ENCODE assay signal across 21 cellular contexts in genomic region chr6:156485145-156485544, GRCh38.
"Had no signal": no experiment of that assay in that cellular context is flagged by ENCODE, and none has a peak within 500 bp of the region (broad histone marks: within the 10 kb centered on the region; RNA-seq: fewer than 3 reads in every experiment).

No MANE protein-coding gene starts in this region.

- H3K27ac Mint-ChIP-seq: naive thymus-derived CD8-positive, alpha-beta T cell had no signal

- H3K9me3 ChIP-seq: esophagus muscularis mucosa, gastrocnemius medialis, mucosa of descending colon, neutrophil, thoracic aorta, transverse colon had no signal

- H3K4me3 Mint-ChIP-seq: naive thymus-derived CD8-positive, alpha-beta T cell had no signal

- H3K27me3 ChIP-seq: dorsolateral prefrontal cortex, esophagus muscularis mucosa, gastrocnemius medialis, neutrophil, stomach, transverse colon had no signal

- H3K36me3 ChIP-seq: esophagus muscularis mucosa, gastrocnemius medialis, heart right ventricle, neutrophil, stomach, thoracic aorta, transverse colon had no signal

- ATAC-seq: gastrocnemius medialis; heart right ventricle; mucosa of descending colon; naive thymus-derived CD8-positive, alpha-beta T cell; psoas muscle had no signal

- H3K27ac ChIP-seq: dorsolateral prefrontal cortex, epithelial cell of prostate, esophagus muscularis mucosa, gastrocnemius medialis, heart right ventricle, neutrophil, psoas muscle, stomach, thoracic aorta, transverse colon had no signal

- H3K4me1 ChIP-seq: esophagus muscularis mucosa, gastrocnemius medialis, heart right ventricle, psoas muscle, stomach, transverse colon had no signal

- H3K4me1 Mint-ChIP-seq: naive thymus-derived CD8-positive, alpha-beta T cell had no signal

- DNase-seq: cortex of kidney; dorsolateral prefrontal cortex; effector memory CD4-positive, alpha-beta T cell; gastrocnemius medialis; heart right ventricle; hypothalamus; kidney glomerular epithelial cell; mammary epithelial cell; mucosa of descending colon; naive thymus-derived CD8-positive, alpha-beta T cell; psoas muscle; small intestine; stimulated activated CD4-positive, alpha-beta T cell treated with anti-CD3 and anti-CD28 coated beads, Interleukin-12 subunit alpha, Interleukin-12 subunit beta, amount 100 ng/mL, for 4 hours; stimulated activated naive CD4-positive, alpha-beta T cell; stomach; substantia nigra; transverse colon had no signal

- H3K4me3 ChIP-seq: dorsolateral prefrontal cortex, esophagus muscularis mucosa, gastrocnemius medialis, heart right ventricle, mucosa of descending colon, psoas muscle, stomach, thoracic aorta, transverse colon had no signal
